Comparison of ENCODE assay signal across 11 cellular contexts in the genomic region with DNA sequence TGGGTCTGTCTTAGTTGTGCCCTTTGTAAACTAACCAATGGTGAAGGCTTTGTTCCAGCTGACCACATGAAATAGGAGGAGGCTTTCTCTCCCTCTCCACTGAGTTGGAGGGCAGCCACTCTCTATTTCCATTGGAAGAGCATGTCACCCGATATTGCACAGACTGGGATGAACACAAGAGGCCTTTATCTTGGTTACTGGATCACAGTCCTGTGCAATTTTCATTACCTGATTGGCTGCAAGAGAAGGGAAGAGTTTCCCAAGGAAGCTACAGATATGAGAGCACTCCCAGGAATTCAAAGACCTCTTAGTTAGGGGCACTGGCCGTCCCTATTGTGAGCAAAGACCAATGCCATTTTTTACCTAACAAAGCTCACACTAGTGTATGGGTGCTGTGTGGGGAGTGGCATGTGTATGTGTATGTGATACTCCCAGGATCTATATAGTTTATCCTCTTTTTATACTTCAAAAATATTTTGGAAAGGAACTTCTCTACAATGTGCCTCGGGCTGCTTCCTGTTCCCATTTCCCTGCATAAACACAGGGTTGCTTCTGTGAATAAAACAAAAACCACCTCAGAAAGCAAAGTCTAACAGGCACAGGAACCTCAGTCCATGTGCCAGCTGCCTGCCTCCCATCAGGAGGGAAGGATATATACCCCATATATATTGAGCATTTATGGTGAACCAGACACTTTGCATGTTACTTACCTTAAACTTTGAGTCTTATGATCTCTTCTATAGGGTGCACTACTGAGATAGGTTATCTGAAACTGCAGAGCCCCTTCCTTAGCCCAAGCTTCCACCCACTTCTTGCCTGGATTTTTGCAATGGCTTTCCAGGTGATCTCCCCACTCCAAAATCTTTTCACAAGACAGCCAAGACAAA.
DNase-seq lines count a peak whose midpoint lies in the region; ATAC-seq, FAIRE-seq and TF ChIP-seq lines count a peak whose summit lies in the region.
"Had no signal": no experiment of that assay in that cellular context is flagged by ENCODE, and none has a peak within 500 bp of the region (broad histone marks: within the 10 kb centered on the region; RNA-seq: fewer than 3 reads in every experiment).

No MANE protein-coding gene starts in this region.

- H3K4me1 Mint-ChIP-seq in T-helper 17 cell = peaks cover 2% of the 10 kb centered on the region

- FAIRE-seq in RCC 7860 (lab: Jason Lieb, UNC) = no peak
- FAIRE-seq: A204.1 had no signal

- H3K4me3 ChIP-seq in fibroblast of the aortic adventitia (ENCODE audit: low read depth, low read length) = no peak overlapping the region
- no peak overlapping the region for H3K4me3 ChIP-seq in smooth muscle cell

- no peaks in the 10 kb centered on the region for H3K79me2 ChIP-seq in smooth muscle cell (ENCODE audit: low read depth)

- no peak overlapping the region for H3K27ac Mint-ChIP-seq in T-helper 17 cell
- H3K27ac Mint-ChIP-seq: activated naive CD8-positive, alpha-beta T cell; T-cell had no signal

- peak overlapping the region; percentile 72 for H2AFZ ChIP-seq in smooth muscle cell (ENCODE audit: low read depth)

- peaks cover 4% of the 10 kb centered on the region for H3K36me3 Mint-ChIP-seq in T-helper 17 cell (ENCODE audit: low read depth)
- H3K36me3 Mint-ChIP-seq: activated naive CD8-positive, alpha-beta T cell; T-cell had no signal

- no peaks in the 10 kb centered on the region for H3K36me3 ChIP-seq in smooth muscle cell (ENCODE audit: low read depth)

- no peaks in the 10 kb centered on the region for H3F3A ChIP-seq in smooth muscle cell (ENCODE audit: low read depth)

- 45% methylated on average over 3 of the region's 3 CpGs for WGBS in smooth muscle cell (ENCODE audit: low lambda C conversion rate)

- TF ChIP-seq CTCF in fibroblast of the aortic adventitia (IDR thresholded peaks at IDR 0.05; ENCODE audit: insufficient read depth, low read length) (no peak), smooth muscle cell (IDR thresholded peaks at IDR 0.05; ENCODE audit: borderline replicate concordance, insufficient read depth, poor library complexity, severe bottlenecking) (no peak)

- no peak overlapping the region for H3K4me3 Mint-ChIP-seq in T-helper 17 cell
- H3K4me3 Mint-ChIP-seq: activated naive CD8-positive, alpha-beta T cell; T-cell had no signal

- H3K4me2 ChIP-seq in smooth muscle cell = peak overlapping the region; percentile 63

- no peak for ATAC-seq in T-helper 17 cell
- ATAC-seq: T-cell had no signal

- no peaks in the 10 kb centered on the region for H4K20me1 ChIP-seq in smooth muscle cell (ENCODE audit: low read depth)

- H3K9ac ChIP-seq in smooth muscle cell (ENCODE audit: low read depth) = no peak overlapping the region

- peak; percentile 70 for DNase-seq in DMS53 (lab: John Stamatoyannopoulos, UW)
- DNase-seq in DMS53 treated with DMSO at 0.1 percent for 48 hours (lab: John Stamatoyannopoulos, UW; ENCODE audit: unreplicated experiment) = no peak
- DNase-seq in RCC 7860 (ENCODE audit: low spot score) = peak; percentile 70
- peak; percentile 84 for DNase-seq in fibroblast of the aortic adventitia (ENCODE audit: low read depth)
- no peak for DNase-seq in smooth muscle cell (lab: John Stamatoyannopoulos, UW; ENCODE audit: unreplicated experiment)
- no peak for DNase-seq in stimulated activated CD4-positive, alpha-beta T cell treated with anti-CD3 and anti-CD28 coated beads, Interleukin-4, amount 100 ng/mL, for 4 hours
- no peak for DNase-seq in T-helper 17 cell
- DNase-seq in NCI-H1694 treated with DMSO at 0.1 percent for 48 hours (lab: John Stamatoyannopoulos, UW) = no peak
- DNase-seq: T-cell had no signal

- peak overlapping the region; percentile 17 for H3K27ac ChIP-seq in smooth muscle cell (ENCODE audit: low read depth)

- no peaks in the 10 kb centered on the region for H3K27me3 ChIP-seq in smooth muscle cell (ENCODE audit: low read depth)

- H3K4me1 ChIP-seq in smooth muscle cell (ENCODE audit: low read depth) = peaks cover 32% of the 10 kb centered on the region

- H3K27me3 Mint-ChIP-seq in T-helper 17 cell = peaks cover 37% of the 10 kb centered on the region

- H3K9me3 ChIP-seq in smooth muscle cell (replicated peaks; ENCODE audit: low read depth) = no peaks in the 10 kb centered on the region
- H3K9me3 ChIP-seq in T-helper 17 cell (ENCODE audit: control insufficient read depth, low read length, poor library complexity, severe bottlenecking) = no peaks in the 10 kb centered on the region

Comparison
In these comparisons a context has a peak if more than half of its experiments do, and no peak if none do; other contexts are left out.
1. DNase-seq: peak in DMS53 (single experiment), RCC 7860 (single experiment) and fibroblast of the aortic adventitia (single experiment); none in DMS53 treated with DMSO at 0.1 percent for 48 hours (single experiment), smooth muscle cell (single experiment), stimulated activated CD4-positive, alpha-beta T cell treated with anti-CD3 and anti-CD28 coated beads, Interleukin-4, amount 100 ng/mL, for 4 hours (0 of 2), T-helper 17 cell (0 of 3) and NCI-H1694 treated with DMSO at 0.1 percent for 48 hours (single experiment).